ENCODE assay signal across 16 cellular contexts in genomic region chr3:38128303-38128655, GRCh38.
"Had no signal": no experiment of that assay in that cellular context is flagged by ENCODE, and none has a peak within 500 bp of the region (broad histone marks: within the 10 kb centered on the region; RNA-seq: fewer than 3 reads in every experiment).

No MANE protein-coding gene starts in this region.

- H3K36me3 ChIP-seq: ovary had no signal

- H3K9me3 ChIP-seq: ovary, sigmoid colon had no signal

- H3K4me3 ChIP-seq: ovary, sigmoid colon had no signal

- H3K27me3 ChIP-seq: ovary, sigmoid colon had no signal

- H3K27ac ChIP-seq: ovary, sigmoid colon had no signal

- ATAC-seq: effector memory CD8-positive, alpha-beta T cell; left colon; SK-N-SH treated with all-trans-retinoic acid at 6 μM for 48 hours; stimulated activated naive B cell treated with anti-CD40 and anti-IgM and Interleukin-4, amounts not matched to agents 10 μg/mL and 1 μg/mL and 100 μg/mL, for 72 hours; T-cell had no signal

- DNase-seq: activated B cell treated with CpG ODN at 0.5 μM for 24 hours; activated CD4-positive, alpha-beta T cell treated with anti-CD3 and anti-CD28 coated beads, Interleukin-2, amount 10 ng/mL, durations not matched to agents 24 days and 14 days; activated CD8-positive, alpha-beta T cell treated with anti-CD3 and anti-CD28 coated beads for 36 hours; activated naive CD4-positive, alpha-beta T cell treated with anti-CD3 and anti-CD28 coated beads, Interleukin-2, amount 50 U/mL, for 16 hours; dermis blood vessel endothelial cell; effector memory CD8-positive, alpha-beta T cell; hippocampal formation; left colon; SIG-M5; stimulated activated CD4-positive, alpha-beta T cell treated with anti-CD3 and anti-CD28 coated beads, Interleukin-4, amount 100 ng/mL, for 24 hours; stimulated activated naive B cell treated with anti-CD40 and anti-IgM and Interleukin-4, amounts not matched to agents 10 μg/mL and 1 μg/mL and 100 μg/mL, for 72 hours; T-helper 9 cell had no signal
